Comparison of ENCODE assay signal across 5 cellular contexts in the genomic region with DNA sequence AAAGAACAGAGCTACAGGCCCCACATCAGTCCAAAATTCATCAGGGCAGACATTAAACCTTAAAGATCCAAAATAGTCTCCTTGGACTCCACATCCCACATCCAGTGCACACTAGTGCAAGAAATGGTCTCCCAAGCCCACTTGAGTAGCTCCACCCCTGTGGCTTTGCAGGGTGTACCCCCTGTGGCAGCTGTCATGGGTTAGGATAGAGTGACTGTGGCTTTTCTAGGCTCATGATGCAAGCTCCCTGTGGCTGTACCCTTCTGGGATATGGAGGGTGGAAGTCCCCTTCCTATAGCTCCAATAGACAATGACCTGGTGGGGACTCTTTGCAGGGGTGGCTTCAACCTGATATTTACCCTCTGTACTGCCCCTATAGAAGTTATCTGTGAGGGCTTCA.
"Had no signal": no experiment of that assay in that cellular context is flagged by ENCODE, and none has a peak within 500 bp of the region (broad histone marks: within the 10 kb centered on the region; RNA-seq: fewer than 3 reads in every experiment).

No MANE protein-coding gene starts in this region.

- DNase-seq: IMR-90, KBM-7, KG1 had no signal

- H3K27ac ChIP-seq: HL-60 had no signal

- H3K4me3 ChIP-seq: K562 had no signal
